In the genomic region with DNA sequence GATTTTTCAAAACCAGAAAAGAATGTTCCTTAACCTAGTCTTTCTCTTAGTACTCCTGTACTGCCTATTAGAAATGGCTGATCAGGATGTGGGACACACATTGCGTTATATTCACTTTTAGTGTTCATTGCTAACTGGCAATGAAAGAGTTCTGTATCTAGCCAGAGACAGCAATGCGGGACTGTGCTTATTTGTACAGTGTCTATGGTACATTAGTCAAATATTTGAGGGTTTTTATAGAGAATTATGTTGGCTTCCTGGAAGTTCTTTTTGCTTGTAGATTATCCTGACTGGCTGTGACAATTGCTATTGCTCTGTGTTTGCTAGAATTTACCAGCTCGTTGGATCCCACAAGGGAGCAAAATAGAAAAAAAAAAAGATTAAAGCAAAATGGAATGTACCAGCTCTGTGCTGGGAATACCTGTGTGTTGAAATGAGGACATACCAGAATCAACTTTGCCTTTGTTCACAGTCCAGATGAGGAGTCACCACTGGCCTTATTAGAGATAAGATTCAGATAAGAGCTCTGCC, we compare ENCODE assay signal across 1 cellular context.
TF ChIP-seq lines count a peak whose summit lies in the region.

No MANE protein-coding gene starts in this region.

TF ChIP-seq in GM23338, 12 proteins besides CTCF, POLR2A, EP300 and RAD21 (continued from another document):
- TF ChIP-seq, protein P1, sequence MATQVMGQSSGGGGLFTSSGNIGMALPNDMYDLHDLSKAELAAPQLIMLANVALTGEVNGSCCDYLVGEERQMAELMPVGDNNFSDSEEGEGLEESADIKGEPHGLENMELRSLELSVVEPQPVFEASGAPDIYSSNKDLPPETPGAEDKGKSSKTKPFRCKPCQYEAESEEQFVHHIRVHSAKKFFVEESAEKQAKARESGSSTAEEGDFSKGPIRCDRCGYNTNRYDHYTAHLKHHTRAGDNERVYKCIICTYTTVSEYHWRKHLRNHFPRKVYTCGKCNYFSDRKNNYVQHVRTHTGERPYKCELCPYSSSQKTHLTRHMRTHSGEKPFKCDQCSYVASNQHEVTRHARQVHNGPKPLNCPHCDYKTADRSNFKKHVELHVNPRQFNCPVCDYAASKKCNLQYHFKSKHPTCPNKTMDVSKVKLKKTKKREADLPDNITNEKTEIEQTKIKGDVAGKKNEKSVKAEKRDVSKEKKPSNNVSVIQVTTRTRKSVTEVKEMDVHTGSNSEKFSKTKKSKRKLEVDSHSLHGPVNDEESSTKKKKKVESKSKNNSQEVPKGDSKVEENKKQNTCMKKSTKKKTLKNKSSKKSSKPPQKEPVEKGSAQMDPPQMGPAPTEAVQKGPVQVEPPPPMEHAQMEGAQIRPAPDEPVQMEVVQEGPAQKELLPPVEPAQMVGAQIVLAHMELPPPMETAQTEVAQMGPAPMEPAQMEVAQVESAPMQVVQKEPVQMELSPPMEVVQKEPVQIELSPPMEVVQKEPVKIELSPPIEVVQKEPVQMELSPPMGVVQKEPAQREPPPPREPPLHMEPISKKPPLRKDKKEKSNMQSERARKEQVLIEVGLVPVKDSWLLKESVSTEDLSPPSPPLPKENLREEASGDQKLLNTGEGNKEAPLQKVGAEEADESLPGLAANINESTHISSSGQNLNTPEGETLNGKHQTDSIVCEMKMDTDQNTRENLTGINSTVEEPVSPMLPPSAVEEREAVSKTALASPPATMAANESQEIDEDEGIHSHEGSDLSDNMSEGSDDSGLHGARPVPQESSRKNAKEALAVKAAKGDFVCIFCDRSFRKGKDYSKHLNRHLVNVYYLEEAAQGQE (IDR thresholded peaks at IDR 0.05; ENCODE audit: unreplicated experiment), result no peak
- TF ChIP-seq POLR2AphosphoS5 (IDR thresholded peaks at IDR 0.05; ENCODE audit: low read depth) (no peak), ZNF331 (CRISPR knock-in tag; IDR thresholded peaks at IDR 0.05; ENCODE audit: low read depth) (no peak), EZH2phosphoT487 (IDR thresholded peaks at IDR 0.05; ENCODE audit: unreplicated experiment) (no peak)
- TF ChIP-seq, protein P2, sequence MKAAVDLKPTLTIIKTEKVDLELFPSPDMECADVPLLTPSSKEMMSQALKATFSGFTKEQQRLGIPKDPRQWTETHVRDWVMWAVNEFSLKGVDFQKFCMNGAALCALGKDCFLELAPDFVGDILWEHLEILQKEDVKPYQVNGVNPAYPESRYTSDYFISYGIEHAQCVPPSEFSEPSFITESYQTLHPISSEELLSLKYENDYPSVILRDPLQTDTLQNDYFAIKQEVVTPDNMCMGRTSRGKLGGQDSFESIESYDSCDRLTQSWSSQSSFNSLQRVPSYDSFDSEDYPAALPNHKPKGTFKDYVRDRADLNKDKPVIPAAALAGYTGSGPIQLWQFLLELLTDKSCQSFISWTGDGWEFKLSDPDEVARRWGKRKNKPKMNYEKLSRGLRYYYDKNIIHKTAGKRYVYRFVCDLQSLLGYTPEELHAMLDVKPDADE (IDR thresholded peaks at IDR 0.05), result no peak
- TF ChIP-seq, protein P3, sequence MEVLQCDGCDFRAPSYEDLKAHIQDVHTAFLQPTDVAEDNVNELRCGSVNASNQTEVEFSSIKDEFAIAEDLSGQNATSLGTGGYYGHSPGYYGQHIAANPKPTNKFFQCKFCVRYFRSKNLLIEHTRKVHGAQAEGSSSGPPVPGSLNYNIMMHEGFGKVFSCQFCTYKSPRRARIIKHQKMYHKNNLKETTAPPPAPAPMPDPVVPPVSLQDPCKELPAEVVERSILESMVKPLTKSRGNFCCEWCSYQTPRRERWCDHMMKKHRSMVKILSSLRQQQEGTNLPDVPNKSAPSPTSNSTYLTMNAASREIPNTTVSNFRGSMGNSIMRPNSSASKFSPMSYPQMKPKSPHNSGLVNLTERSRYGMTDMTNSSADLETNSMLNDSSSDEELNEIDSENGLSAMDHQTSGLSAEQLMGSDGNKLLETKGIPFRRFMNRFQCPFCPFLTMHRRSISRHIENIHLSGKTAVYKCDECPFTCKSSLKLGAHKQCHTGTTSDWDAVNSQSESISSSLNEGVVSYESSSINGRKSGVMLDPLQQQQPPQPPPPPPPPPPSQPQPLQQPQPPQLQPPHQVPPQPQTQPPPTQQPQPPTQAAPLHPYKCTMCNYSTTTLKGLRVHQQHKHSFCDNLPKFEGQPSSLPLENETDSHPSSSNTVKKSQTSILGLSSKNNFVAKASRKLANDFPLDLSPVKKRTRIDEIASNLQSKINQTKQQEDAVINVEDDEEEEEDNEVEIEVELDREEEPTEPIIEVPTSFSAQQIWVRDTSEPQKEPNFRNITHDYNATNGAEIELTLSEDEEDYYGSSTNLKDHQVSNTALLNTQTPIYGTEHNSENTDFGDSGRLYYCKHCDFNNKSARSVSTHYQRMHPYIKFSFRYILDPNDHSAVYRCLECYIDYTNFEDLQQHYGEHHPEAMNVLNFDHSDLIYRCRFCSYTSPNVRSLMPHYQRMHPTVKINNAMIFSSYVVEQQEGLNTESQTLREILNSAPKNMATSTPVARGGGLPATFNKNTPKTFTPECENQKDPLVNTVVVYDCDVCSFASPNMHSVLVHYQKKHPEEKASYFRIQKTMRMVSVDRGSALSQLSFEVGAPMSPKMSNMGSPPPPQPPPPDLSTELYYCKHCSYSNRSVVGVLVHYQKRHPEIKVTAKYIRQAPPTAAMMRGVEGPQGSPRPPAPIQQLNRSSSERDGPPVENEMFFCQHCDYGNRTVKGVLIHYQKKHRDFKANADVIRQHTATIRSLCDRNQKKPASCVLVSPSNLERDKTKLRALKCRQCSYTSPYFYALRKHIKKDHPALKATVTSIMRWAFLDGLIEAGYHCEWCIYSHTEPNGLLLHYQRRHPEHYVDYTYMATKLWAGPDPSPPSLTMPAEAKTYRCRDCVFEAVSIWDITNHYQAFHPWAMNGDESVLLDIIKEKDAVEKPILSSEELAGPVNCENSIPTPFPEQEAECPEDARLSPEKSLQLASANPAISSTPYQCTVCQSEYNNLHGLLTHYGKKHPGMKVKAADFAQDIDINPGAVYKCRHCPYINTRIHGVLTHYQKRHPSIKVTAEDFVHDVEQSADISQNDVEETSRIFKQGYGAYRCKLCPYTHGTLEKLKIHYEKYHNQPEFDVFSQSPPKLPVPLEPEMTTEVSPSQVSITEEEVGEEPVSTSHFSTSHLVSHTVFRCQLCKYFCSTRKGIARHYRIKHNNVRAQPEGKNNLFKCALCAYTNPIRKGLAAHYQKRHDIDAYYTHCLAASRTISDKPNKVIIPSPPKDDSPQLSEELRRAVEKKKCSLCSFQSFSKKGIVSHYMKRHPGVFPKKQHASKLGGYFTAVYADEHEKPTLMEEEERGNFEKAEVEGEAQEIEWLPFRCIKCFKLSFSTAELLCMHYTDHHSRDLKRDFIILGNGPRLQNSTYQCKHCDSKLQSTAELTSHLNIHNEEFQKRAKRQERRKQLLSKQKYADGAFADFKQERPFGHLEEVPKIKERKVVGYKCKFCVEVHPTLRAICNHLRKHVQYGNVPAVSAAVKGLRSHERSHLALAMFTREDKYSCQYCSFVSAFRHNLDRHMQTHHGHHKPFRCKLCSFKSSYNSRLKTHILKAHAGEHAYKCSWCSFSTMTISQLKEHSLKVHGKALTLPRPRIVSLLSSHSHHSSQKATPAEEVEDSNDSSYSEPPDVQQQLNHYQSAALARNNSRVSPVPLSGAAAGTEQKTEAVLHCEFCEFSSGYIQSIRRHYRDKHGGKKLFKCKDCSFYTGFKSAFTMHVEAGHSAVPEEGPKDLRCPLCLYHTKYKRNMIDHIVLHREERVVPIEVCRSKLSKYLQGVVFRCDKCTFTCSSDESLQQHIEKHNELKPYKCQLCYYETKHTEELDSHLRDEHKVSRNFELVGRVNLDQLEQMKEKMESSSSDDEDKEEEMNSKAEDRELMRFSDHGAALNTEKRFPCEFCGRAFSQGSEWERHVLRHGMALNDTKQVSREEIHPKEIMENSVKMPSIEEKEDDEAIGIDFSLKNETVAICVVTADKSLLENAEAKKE (CRISPR knock-in tag; IDR thresholded peaks at IDR 0.05), result no peak
